ENCODE assay signal across 8 cellular contexts in the genomic region with DNA sequence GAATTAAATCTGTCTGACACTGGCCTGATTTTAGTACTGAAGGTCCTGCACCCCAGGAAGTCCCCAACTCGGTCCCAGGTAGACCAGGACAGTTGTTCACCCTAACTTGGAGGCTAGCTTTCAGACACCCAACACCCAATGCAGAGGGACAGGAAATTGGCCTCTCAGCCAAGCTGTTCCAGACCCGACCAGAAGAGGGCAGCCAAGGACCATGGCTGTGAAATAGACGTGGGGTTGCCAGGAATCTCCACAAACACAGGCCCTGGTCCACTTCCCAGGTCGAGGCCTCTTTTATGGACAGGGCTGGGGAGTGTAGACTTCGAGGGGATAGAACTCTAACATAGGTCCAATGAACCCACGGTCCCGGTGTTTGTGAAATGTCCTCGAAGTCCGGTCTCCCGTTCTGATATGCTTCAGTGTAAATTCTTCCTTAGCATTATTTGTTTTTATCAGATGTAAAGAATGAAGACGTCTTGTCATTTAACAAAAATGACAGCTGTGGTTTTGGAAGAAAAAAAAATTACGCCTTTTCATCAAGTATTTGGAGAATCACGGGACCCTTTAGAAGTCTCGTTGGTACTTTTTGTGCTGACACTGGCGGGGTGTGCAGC.
DNase-seq lines count a peak whose midpoint lies in the region; ATAC-seq and TF ChIP-seq lines count a peak whose summit lies in the region.

No MANE protein-coding gene starts in this region.

- DNase-seq in DMS153 treated with DMSO at 0.1 percent for 48 hours (lab: John Stamatoyannopoulos, UW; ENCODE audit: unreplicated experiment): peak; percentile 78
- DNase-seq in NOMO-1 treated with dmso at 0.1 percent for 144 hours (lab: John Stamatoyannopoulos, UW; ENCODE audit: unreplicated experiment): peak; percentile 26
- peak; percentile 15 for DNase-seq in adipocyte (ENCODE audit: low read depth)
- DNase-seq in right cardiac atrium: peak; percentile 66 to 88 (median 85)
- DNase-seq in sigmoid colon: peak; percentile 92
- DNase-seq in NCI-H1048 (lab: John Stamatoyannopoulos, UW): no peak

- intact Hi-C loops in right cardiac atrium (cut with DNase I): loop anchor here in 3 of 4 donors (5.0 to 10.0 kb wide), 3 partner anchors 63 to 538 kb away; no protein-coding TSS in a partner anchor
- intact Hi-C loops in sigmoid colon (cut with DNase I): loop anchor here (1.0 to 5.0 kb wide), 2 partner anchors 63 to 263 kb away; partner anchors contain the start of gene ADAMTS16

- H3K27me3 ChIP-seq in adipocyte (replicated peaks; ENCODE audit: control insufficient read depth, insufficient read depth, low read length) (peaks cover 19% of the 10 kb centered on the region), right cardiac atrium (ENCODE audit: control insufficient read depth, insufficient read depth) (no peaks in the 10 kb centered on the region), sigmoid colon (peaks cover 0 to 2% (median 0%) of the 10 kb centered on the region in 3 donors)

- 49% methylated on average over 15 of the region's 15 CpGs for WGBS in right cardiac atrium
- 51% methylated on average over 15 of the region's 15 CpGs for WGBS in sigmoid colon, 2 donors

- H3K9me3 ChIP-seq in adipocyte (ENCODE audit: control insufficient read depth, low read length) (no peaks in the 10 kb centered on the region), right cardiac atrium (ENCODE audit: control insufficient read depth, low read length) (no peaks in the 10 kb centered on the region), sigmoid colon (no peaks in the 10 kb centered on the region)

- TF ChIP-seq CTCF in sigmoid colon (IDR thresholded peaks at IDR 0.05): peak; percentile 90 to 98 (median 94)

- ATAC-seq in GM19397 (IDR thresholded peaks at IDR 0.05; ENCODE audit: unreplicated experiment): peak; percentile 70
- peak; percentile 75 for ATAC-seq in HG03565 (IDR thresholded peaks at IDR 0.05; ENCODE audit: unreplicated experiment)
- ATAC-seq in right cardiac atrium: peak; percentile 67 to 77

- peak overlapping the region; percentile 41 for H3K9ac ChIP-seq in adipocyte (ENCODE audit: low read length)

- peaks cover 10% of the 10 kb centered on the region for H3K4me1 ChIP-seq in adipocyte (ENCODE audit: control insufficient read depth, insufficient read depth, low read length)
- no peaks in the 10 kb centered on the region for H3K4me1 ChIP-seq in right cardiac atrium (ENCODE audit: control insufficient read depth, insufficient read depth, low read length)
- peaks cover 0 to 6% (median 0%) of the 10 kb centered on the region in 4 donors for H3K4me1 ChIP-seq in sigmoid colon

- no peak for TF ChIP-seq EP300 in sigmoid colon (IDR thresholded peaks at IDR 0.05)

- H3K4me3 ChIP-seq in adipocyte (ENCODE audit: low read length): no peak overlapping the region
- no peak overlapping the region for H3K4me3 ChIP-seq in right cardiac atrium (ENCODE audit: low read length)
- H3K4me3 ChIP-seq in sigmoid colon: no peak overlapping the region

- H3K36me3 ChIP-seq in adipocyte (ENCODE audit: control insufficient read depth, insufficient read depth, low read length, severe bottlenecking) (no peaks in the 10 kb centered on the region), sigmoid colon (no peaks in the 10 kb centered on the region)

- H3K27ac ChIP-seq in right cardiac atrium (ENCODE audit: low read length): no peak overlapping the region
- no peak overlapping the region for H3K27ac ChIP-seq in sigmoid colon

- no peak for TF ChIP-seq POLR2A in sigmoid colon (IDR thresholded peaks at IDR 0.05)
